ENCODE assay signal across 10 cellular contexts in genomic region chr9:109166771-109167601, GRCh38. TPM values are rescaled to one million over a fixed set of nuclear protein-coding genes. Genes with fewer than 3 reads are reported as not detected.
DNase-seq lines count a peak whose midpoint lies in the region; ATAC-seq and TF ChIP-seq lines count a peak whose summit lies in the region.
"Had no signal": no experiment of that assay in that cellular context is flagged by ENCODE, and none has a peak within 500 bp of the region (broad histone marks: within the 10 kb centered on the region; RNA-seq: fewer than 3 reads in every experiment).

FRRS1L (minus strand) TSS chr9:109167249; CDS start chr9:109167138, 111 bp downstream.

- H3K27ac Mint-ChIP-seq in endothelial cell (ENCODE audit: unreplicated experiment): no peak within 1 kb of the TSS

- no peak for TF ChIP-seq EP300 in neural cell (conservative IDR thresholded peaks at IDR 0.05; ENCODE audit: poor library complexity, severe bottlenecking)

- H3K27me3 ChIP-seq in ACC112 (ENCODE audit: insufficient read depth, low read length) (peaks cover 41% of the 10 kb centered on the region), neural cell (ENCODE audit: insufficient read depth, low read depth, low read length) (peaks cover 19% of the 10 kb centered on the region)

- H3K36me3 Mint-ChIP-seq in endothelial cell (ENCODE audit: low read depth, unreplicated experiment): no peaks in the 10 kb centered on the region

- peak within 1 kb of the TSS; percentile 56 for H2AFZ ChIP-seq in ACC112 (ENCODE audit: low read length, unreplicated experiment)
- peak within 1 kb of the TSS; percentile 52 for H2AFZ ChIP-seq in neural cell (ENCODE audit: low read depth, low read length)

- H3K9me3 Mint-ChIP-seq in endothelial cell (ENCODE audit: unreplicated experiment): no peaks in the 10 kb centered on the region

- peak within 1 kb of the TSS; percentile 83 for H3K4me3 Mint-ChIP-seq in endothelial cell (ENCODE audit: unreplicated experiment)

- H3K4me3 ChIP-seq in ACC112 (ENCODE audit: low read depth, low read length): peak within 1 kb of the TSS; percentile 53; the same call in 1 of the 2 replicates
- H3K4me3 ChIP-seq in neural cell (ENCODE audit: low read length): peak within 1 kb of the TSS; percentile 66

- no peaks in the 10 kb centered on the region for H3F3A ChIP-seq in neural cell (ENCODE audit: insufficient read depth, low read length, poor library complexity, severe bottlenecking)

- no peaks in the 10 kb centered on the region for H3K9me2 ChIP-seq in neural cell (ENCODE audit: insufficient read depth, low read length)

- H3K4me1 ChIP-seq in ACC112 (ENCODE audit: control insufficient read depth, insufficient read depth, low read length, unreplicated experiment): no peaks in the 10 kb centered on the region

- TF ChIP-seq CTCF in endothelial cell (IDR thresholded peaks at IDR 0.05; ENCODE audit: unreplicated experiment) (no peak), neural cell (IDR thresholded peaks at IDR 0.05; ENCODE audit: poor library complexity, severe bottlenecking) (no peak)

- H4K20me1 ChIP-seq in neural cell (ENCODE audit: insufficient read depth): no peaks in the 10 kb centered on the region

- peak within 1 kb of the TSS; percentile 63 for H3K9ac ChIP-seq in neural cell (ENCODE audit: low read length)

- H3K4me1 Mint-ChIP-seq in endothelial cell (ENCODE audit: unreplicated experiment): peaks cover 7% of the 10 kb centered on the region

- H3K36me3 ChIP-seq in ACC112 (ENCODE audit: insufficient read depth, low read length): no peaks in the 10 kb centered on the region
- no peaks in the 10 kb centered on the region for H3K36me3 ChIP-seq in neural cell (ENCODE audit: insufficient read depth, low read length)

- peak within 1 kb of the TSS; percentile 59 for H3K4me2 ChIP-seq in neural cell (ENCODE audit: low read length)

- no peak for ATAC-seq in HG03039 (IDR thresholded peaks at IDR 0.05; ENCODE audit: unreplicated experiment)
- ATAC-seq: esophagus mucosa had no signal

- TF ChIP-seq RAD21 in neural cell (conservative IDR thresholded peaks at IDR 0.05): no peak

- no peaks in the 10 kb centered on the region for H3K9me3 ChIP-seq in neural cell (ENCODE audit: low read length)

- peaks cover 18% of the 10 kb centered on the region for H3K27me3 Mint-ChIP-seq in endothelial cell (ENCODE audit: unreplicated experiment)

- DNase-seq in NCI-H1417 (lab: John Stamatoyannopoulos, UW): peak in 2 of 3 experiments; percentile 79 to 83
- peak; percentile 12 for DNase-seq in endothelial cell (ENCODE audit: low spot score)
- no peak for DNase-seq in stimulated activated CD8-positive, alpha-beta memory T cell treated with anti-CD3 and anti-CD28 coated beads, Interleukin-4, amount 100 ng/mL, for 48 hours
- no peak for DNase-seq in glomerular visceral epithelial cell (ENCODE audit: extremely low spot score)
- no peak for DNase-seq in T1000 (lab: John Stamatoyannopoulos, UW)
- DNase-seq: GF-D8 had no signal

- H3K79me2 ChIP-seq in ACC112 (ENCODE audit: control insufficient read depth, insufficient read depth, low read length, unreplicated experiment): no peaks in the 10 kb centered on the region
- no peaks in the 10 kb centered on the region for H3K79me2 ChIP-seq in neural cell (replicated peaks; ENCODE audit: insufficient read depth, low read length)

- no peak within 1 kb of the TSS for H3K27ac ChIP-seq in ACC112 (ENCODE audit: low read depth, low read length)
- H3K27ac ChIP-seq in neural cell (ENCODE audit: low read length): peak within 1 kb of the TSS; percentile 31

TF ChIP-seq in neural cell, 6 proteins besides CTCF, POLR2A, EP300 and RAD21:
- TF ChIP-seq POLR2AphosphoS5 (IDR thresholded peaks at IDR 0.05) (peak; percentile 21), TAF1 (IDR thresholded peaks at IDR 0.05; ENCODE audit: low read depth) (no peak)

RNA-seq across cellular contexts. Expression of gene FRRS1L, which starts in this region (rescaled TPM):
- total RNA-seq in endothelial cell (ENCODE audit: unreplicated experiment): 0.03 TPM
- 20.4 and 24.6 TPM in 2 replicates for polyA plus RNA-seq in neural cell
- polyA minus RNA-seq in neural cell: 34.3 and 34.8 TPM in 2 replicates
- total RNA-seq: esophagus mucosa had no signal

Comparison
In these comparisons a context has a peak if more than half of its experiments do, and no peak if none do; other contexts are left out.
1. Peak in DNase-seq in endothelial cell; RNA of the gene not detected or under 1 TPM.
2. DNase-seq: peak in NCI-H1417 (2 of 3); none in stimulated activated CD8-positive, alpha-beta memory T cell treated with anti-CD3 and anti-CD28 coated beads, Interleukin-4, amount 100 ng/mL, for 48 hours (single experiment), glomerular visceral epithelial cell (single experiment) and T1000 (single experiment).